Comparison of ENCODE assay signal across 29 cellular contexts in the genomic region with DNA sequence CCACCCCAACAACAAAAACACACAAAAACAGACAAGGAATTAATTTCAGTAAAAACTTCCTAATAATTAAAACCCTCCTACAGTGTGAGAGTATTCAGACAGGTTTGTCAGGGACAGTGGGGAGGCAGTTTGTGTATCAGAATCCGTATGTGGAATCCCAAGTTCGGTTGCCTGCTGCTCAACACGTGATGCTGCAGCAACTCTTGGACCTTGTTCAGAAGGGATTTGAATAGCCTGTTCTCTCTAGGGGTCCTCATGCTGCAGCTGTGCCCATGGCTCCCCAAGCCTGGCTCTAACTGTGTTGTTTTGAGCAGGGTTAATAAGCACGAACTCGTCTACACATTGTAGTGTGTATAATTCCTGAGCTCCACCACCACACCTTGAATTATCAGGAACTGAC.
"Had no signal": no experiment of that assay in that cellular context is flagged by ENCODE, and none has a peak within 500 bp of the region (broad histone marks: within the 10 kb centered on the region; RNA-seq: fewer than 3 reads in every experiment).

No MANE protein-coding gene starts in this region.

- ATAC-seq: activated naive CD4-positive, alpha-beta T cell treated with anti-CD3 and anti-CD28 coated beads, Interleukin-2, amount 50 U/mL, for 72 hours; activated naive CD8-positive, alpha-beta T cell treated with anti-CD3 and anti-CD28 coated beads, Interleukin-2, amount 50 U/mL, for 24 hours; activated T-cell treated with anti-CD3 and anti-CD28 coated beads, Interleukin-2, amount 50 U/mL, for 4 hours; K562; Panc1; Right ventricle myocardium inferior; T-cell had no signal

- H3K27me3 ChIP-seq: brain microvascular endothelial cell had no signal

- H3K36me3 ChIP-seq: brain microvascular endothelial cell had no signal

- DNase-seq: activated CD4-positive, alpha-beta memory T cell treated with anti-CD3 and anti-CD28 coated beads for 36 hours; activated CD4-positive, alpha-beta T cell treated with anti-CD3 and anti-CD28 coated beads, Interleukin-2, amount 10 ng/mL, durations not matched to agents 7 days and 5 days; activated CD4-positive, CD25-positive, alpha-beta regulatory T cell; activated CD8-positive, alpha-beta memory T cell treated with anti-CD3 and anti-CD28 coated beads for 24 hours; activated effector memory CD4-positive, alpha-beta T cell treated with anti-CD3 and anti-CD28 coated beads, Interleukin-2, amount 50 U/mL, for 16 hours; activated naive CD4-positive, alpha-beta T cell treated with Interleukin-2 at 50 U/mL for 16 hours; activated naive CD8-positive, alpha-beta T cell treated with anti-CD3 and anti-CD28 coated beads, Interleukin-2, amount 50 U/mL, for 24 hours; activated T-cell treated with anti-CD3 and anti-CD28 coated beads, Interleukin-2, amount 50 U/mL, for 4 hours; amniotic stem cell; brain microvascular endothelial cell; Karpas-422; NCI-H1048; NCI-H1930; NCI-H2107; NCI-H2171 treated with DMSO at 0.1 percent for 48 hours; NCI-H345; NCI-H510A; NCI-H526 treated with DMSO at 0.1 percent for 48 hours; NCI-H82; OCI-M1; RPMI8226; T-cell; T-helper 2 cell had no signal

- H3K4me3 ChIP-seq: K562, SK-N-MC had no signal

- H3K27ac ChIP-seq: brain microvascular endothelial cell, SK-N-MC, VCaP had no signal
